1 cellular context compared by ENCODE assay signal in the genomic region with DNA sequence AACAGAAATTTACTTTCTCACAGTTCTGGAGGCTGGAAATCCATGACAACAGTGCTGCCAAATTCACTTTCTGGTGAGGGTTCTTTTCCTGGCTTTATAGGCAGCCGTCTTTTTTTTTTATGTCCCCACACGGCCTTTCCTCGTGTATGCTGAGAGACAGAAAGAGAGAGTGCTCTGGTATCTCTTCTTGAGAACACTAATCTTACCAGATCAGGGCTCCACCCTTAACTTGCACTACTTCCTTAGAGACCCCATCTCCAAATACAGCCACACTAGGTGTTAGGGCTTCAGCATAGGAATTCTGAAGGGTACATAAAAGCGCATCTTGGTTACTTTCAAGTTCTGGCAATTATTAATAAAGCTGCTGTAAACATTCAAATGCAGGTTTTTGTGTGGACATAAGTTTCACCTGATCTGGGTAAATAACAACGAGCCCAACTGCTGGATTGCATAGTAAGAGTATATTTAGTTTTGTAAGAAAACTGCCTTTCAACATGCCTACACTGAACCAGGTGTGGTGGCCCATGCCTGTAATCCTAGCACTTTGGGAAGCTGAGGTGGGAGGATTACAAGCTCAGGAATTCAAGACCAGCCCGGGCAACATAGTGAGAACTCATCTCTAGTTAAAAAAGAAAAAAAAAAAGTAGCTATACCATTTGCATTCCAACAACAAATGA.
TF ChIP-seq lines count a peak whose summit lies in the region.

No MANE protein-coding gene starts in this region.

TF ChIP-seq in HepG2, 621 proteins besides CTCF, POLR2A, EP300 and RAD21 (continued from another document and continues in another):
- TF ChIP-seq, protein P1, sequence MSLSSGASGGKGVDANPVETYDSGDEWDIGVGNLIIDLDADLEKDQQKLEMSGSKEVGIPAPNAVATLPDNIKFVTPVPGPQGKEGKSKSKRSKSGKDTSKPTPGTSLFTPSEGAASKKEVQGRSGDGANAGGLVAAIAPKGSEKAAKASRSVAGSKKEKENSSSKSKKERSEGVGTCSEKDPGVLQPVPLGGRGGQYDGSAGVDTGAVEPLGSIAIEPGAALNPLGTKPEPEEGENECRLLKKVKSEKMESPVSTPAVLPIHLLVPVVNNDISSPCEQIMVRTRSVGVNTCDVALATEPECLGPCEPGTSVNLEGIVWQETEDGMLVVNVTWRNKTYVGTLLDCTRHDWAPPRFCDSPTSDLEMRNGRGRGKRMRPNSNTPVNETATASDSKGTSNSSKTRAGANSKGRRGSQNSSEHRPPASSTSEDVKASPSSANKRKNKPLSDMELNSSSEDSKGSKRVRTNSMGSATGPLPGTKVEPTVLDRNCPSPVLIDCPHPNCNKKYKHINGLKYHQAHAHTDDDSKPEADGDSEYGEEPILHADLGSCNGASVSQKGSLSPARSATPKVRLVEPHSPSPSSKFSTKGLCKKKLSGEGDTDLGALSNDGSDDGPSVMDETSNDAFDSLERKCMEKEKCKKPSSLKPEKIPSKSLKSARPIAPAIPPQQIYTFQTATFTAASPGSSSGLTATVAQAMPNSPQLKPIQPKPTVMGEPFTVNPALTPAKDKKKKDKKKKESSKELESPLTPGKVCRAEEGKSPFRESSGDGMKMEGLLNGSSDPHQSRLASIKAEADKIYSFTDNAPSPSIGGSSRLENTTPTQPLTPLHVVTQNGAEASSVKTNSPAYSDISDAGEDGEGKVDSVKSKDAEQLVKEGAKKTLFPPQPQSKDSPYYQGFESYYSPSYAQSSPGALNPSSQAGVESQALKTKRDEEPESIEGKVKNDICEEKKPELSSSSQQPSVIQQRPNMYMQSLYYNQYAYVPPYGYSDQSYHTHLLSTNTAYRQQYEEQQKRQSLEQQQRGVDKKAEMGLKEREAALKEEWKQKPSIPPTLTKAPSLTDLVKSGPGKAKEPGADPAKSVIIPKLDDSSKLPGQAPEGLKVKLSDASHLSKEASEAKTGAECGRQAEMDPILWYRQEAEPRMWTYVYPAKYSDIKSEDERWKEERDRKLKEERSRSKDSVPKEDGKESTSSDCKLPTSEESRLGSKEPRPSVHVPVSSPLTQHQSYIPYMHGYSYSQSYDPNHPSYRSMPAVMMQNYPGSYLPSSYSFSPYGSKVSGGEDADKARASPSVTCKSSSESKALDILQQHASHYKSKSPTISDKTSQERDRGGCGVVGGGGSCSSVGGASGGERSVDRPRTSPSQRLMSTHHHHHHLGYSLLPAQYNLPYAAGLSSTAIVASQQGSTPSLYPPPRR (CRISPR knock-in tag; IDR thresholded peaks at IDR 0.05; ENCODE audit: borderline replicate concordance): peak; percentile 46; the same call in 1 of the 2 replicates
- TF ChIP-seq PLRG1 (conservative IDR thresholded peaks at IDR 0.05) (no peak), NR2F1 (CRISPR knock-in tag; IDR thresholded peaks at IDR 0.05) (no peak), ZKSCAN8 (CRISPR knock-in tag; IDR thresholded peaks at IDR 0.05; ENCODE audit: borderline replicate concordance) (0 out of 2 replicates have a peak, but pooled peaks have one; percentile 18), HNRNPK (IDR thresholded peaks at IDR 0.05; ENCODE audit: low read depth, low read length, poor library complexity, severe bottlenecking) (no peak), ZNF781 (CRISPR knock-in tag; IDR thresholded peaks at IDR 0.05; ENCODE audit: borderline replicate concordance, not compliant biosample characterization) (no peak), ZNF773 (CRISPR knock-in tag; IDR thresholded peaks at IDR 0.05; ENCODE audit: borderline replicate concordance) (no peak), ATRX (CRISPR knock-in tag; IDR thresholded peaks at IDR 0.05; ENCODE audit: borderline replicate concordance) (no peak), ZNF138 (CRISPR knock-in tag; IDR thresholded peaks at IDR 0.05; ENCODE audit: low read depth) (no peak), CHCHD3 (CRISPR knock-in tag; IDR thresholded peaks at IDR 0.05) (no peak), DPF2 (CRISPR knock-in tag; IDR thresholded peaks at IDR 0.05; ENCODE audit: borderline replicate concordance, low read depth) (0 out of 2 replicates have a peak, but pooled peaks have one; percentile 56), ZNF564 (CRISPR knock-in tag; IDR thresholded peaks at IDR 0.05) (no peak), MZF1 (CRISPR knock-in tag; IDR thresholded peaks at IDR 0.05; ENCODE audit: borderline replicate concordance) (no peak), HDAC2 (CRISPR knock-in tag; IDR thresholded peaks at IDR 0.05) (peak; percentile 59; the same call in 1 of the 2 replicates), YY1 (IDR thresholded peaks at IDR 0.05; ENCODE audit: insufficient read depth, insufficient replicate concordance, low read depth, low read length) (no peak), MIER3 (CRISPR knock-in tag; IDR thresholded peaks at IDR 0.05; ENCODE audit: borderline replicate concordance) (0 out of 2 replicates have a peak, but pooled peaks have one; percentile 20), ZFP41 (CRISPR knock-in tag; IDR thresholded peaks at IDR 0.05; ENCODE audit: borderline replicate concordance) (no peak), MTF1 (CRISPR knock-in tag; IDR thresholded peaks at IDR 0.05) (no peak), ZNF614 (CRISPR knock-in tag; IDR thresholded peaks at IDR 0.05; ENCODE audit: borderline replicate concordance) (no peak), CREM (IDR thresholded peaks at IDR 0.05) (peak; percentile 67; the same call in 1 of the 2 replicates), CREM (CRISPR knock-in tag; IDR thresholded peaks at IDR 0.05) (no peak), ZNF546 (CRISPR knock-in tag; conservative IDR thresholded peaks at IDR 0.05) (no peak), ZNF746 (CRISPR knock-in tag; IDR thresholded peaks at IDR 0.05) (no peak), HNF4A (CRISPR knock-in tag; IDR thresholded peaks at IDR 0.05) (peak; percentile 9; the same call in 1 of the 2 replicates), TBX2 (CRISPR knock-in tag; IDR thresholded peaks at IDR 0.05; ENCODE audit: borderline replicate concordance) (peak; percentile 74; the same call in 1 of the 2 replicates)
- TF ChIP-seq, protein P2, sequence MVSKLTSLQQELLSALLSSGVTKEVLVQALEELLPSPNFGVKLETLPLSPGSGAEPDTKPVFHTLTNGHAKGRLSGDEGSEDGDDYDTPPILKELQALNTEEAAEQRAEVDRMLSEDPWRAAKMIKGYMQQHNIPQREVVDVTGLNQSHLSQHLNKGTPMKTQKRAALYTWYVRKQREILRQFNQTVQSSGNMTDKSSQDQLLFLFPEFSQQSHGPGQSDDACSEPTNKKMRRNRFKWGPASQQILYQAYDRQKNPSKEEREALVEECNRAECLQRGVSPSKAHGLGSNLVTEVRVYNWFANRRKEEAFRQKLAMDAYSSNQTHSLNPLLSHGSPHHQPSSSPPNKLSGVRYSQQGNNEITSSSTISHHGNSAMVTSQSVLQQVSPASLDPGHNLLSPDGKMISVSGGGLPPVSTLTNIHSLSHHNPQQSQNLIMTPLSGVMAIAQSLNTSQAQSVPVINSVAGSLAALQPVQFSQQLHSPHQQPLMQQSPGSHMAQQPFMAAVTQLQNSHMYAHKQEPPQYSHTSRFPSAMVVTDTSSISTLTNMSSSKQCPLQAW (CRISPR knock-in tag; IDR thresholded peaks at IDR 0.05): peak; percentile 60; the same call in 1 of the 2 replicates
- TF ChIP-seq, protein P3, sequence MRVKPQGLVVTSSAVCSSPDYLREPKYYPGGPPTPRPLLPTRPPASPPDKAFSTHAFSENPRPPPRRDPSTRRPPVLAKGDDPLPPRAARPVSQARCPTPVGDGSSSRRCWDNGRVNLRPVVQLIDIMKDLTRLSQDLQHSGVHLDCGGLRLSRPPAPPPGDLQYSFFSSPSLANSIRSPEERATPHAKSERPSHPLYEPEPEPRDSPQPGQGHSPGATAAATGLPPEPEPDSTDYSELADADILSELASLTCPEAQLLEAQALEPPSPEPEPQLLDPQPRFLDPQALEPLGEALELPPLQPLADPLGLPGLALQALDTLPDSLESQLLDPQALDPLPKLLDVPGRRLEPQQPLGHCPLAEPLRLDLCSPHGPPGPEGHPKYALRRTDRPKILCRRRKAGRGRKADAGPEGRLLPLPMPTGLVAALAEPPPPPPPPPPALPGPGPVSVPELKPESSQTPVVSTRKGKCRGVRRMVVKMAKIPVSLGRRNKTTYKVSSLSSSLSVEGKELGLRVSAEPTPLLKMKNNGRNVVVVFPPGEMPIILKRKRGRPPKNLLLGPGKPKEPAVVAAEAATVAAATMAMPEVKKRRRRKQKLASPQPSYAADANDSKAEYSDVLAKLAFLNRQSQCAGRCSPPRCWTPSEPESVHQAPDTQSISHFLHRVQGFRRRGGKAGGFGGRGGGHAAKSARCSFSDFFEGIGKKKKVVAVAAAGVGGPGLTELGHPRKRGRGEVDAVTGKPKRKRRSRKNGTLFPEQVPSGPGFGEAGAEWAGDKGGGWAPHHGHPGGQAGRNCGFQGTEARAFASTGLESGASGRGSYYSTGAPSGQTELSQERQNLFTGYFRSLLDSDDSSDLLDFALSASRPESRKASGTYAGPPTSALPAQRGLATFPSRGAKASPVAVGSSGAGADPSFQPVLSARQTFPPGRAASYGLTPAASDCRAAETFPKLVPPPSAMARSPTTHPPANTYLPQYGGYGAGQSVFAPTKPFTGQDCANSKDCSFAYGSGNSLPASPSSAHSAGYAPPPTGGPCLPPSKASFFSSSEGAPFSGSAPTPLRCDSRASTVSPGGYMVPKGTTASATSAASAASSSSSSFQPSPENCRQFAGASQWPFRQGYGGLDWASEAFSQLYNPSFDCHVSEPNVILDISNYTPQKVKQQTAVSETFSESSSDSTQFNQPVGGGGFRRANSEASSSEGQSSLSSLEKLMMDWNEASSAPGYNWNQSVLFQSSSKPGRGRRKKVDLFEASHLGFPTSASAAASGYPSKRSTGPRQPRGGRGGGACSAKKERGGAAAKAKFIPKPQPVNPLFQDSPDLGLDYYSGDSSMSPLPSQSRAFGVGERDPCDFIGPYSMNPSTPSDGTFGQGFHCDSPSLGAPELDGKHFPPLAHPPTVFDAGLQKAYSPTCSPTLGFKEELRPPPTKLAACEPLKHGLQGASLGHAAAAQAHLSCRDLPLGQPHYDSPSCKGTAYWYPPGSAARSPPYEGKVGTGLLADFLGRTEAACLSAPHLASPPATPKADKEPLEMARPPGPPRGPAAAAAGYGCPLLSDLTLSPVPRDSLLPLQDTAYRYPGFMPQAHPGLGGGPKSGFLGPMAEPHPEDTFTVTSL (CRISPR knock-in tag; IDR thresholded peaks at IDR 0.05; ENCODE audit: borderline replicate concordance): no peak
- TF ChIP-seq, protein P4, sequence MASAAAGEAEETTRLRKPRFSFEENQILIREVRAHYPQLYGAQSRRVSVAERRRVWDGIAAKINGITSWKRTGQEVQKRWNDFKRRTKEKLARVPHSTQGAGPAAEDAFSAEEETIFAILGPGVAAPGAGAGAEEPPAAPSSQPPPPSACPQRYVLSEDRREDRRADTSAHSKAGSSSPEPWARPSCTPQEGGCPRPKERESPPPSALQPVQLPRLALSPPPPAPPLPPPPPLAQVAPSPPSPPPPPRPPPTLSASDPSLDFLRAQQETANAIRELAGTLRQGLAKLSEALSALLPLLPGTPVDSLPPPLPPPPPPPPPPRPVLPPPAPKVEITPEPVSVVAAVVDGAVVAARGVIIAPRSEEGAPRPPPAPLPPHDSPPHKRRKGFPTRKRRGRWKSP (CRISPR knock-in tag; IDR thresholded peaks at IDR 0.05): no peak; the same call in 1 of the 2 replicates
- TF ChIP-seq, protein P5, sequence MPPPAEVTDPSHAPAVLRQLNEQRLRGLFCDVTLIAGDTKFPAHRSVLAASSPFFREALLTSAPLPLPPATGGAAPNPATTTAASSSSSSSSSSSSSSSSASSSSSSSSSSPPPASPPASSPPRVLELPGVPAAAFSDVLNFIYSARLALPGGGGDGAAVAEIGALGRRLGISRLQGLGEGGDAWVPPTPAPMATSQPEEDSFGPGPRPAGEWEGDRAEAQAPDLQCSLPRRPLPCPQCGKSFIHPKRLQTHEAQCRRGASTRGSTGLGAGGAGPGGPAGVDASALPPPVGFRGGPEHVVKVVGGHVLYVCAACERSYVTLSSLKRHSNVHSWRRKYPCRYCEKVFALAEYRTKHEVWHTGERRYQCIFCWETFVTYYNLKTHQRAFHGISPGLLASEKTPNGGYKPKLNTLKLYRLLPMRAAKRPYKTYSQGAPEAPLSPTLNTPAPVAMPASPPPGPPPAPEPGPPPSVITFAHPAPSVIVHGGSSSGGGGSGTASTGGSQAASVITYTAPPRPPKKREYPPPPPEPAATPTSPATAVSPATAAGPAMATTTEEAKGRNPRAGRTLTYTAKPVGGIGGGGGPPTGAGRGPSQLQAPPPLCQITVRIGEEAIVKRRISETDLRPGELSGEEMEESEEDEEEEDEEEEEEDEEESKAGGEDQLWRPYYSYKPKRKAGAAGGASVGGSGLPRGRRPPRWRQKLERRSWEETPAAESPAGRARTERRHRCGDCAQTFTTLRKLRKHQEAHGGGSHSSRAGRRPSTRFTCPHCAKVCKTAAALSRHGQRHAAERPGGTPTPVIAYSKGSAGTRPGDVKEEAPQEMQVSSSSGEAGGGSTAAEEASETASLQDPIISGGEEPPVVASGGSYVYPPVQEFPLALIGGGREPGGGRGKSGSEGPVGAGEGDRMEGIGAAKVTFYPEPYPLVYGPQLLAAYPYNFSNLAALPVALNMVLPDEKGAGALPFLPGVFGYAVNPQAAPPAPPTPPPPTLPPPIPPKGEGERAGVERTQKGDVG (CRISPR knock-in tag; IDR thresholded peaks at IDR 0.05; ENCODE audit: borderline replicate concordance): no peak
- TF ChIP-seq, protein P6, sequence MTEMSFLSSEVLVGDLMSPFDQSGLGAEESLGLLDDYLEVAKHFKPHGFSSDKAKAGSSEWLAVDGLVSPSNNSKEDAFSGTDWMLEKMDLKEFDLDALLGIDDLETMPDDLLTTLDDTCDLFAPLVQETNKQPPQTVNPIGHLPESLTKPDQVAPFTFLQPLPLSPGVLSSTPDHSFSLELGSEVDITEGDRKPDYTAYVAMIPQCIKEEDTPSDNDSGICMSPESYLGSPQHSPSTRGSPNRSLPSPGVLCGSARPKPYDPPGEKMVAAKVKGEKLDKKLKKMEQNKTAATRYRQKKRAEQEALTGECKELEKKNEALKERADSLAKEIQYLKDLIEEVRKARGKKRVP (CRISPR knock-in tag; IDR thresholded peaks at IDR 0.05): peak in 1 of 2 experiments; percentile 72; a peak in 2 of 4 replicates
- TF ChIP-seq, protein P7, sequence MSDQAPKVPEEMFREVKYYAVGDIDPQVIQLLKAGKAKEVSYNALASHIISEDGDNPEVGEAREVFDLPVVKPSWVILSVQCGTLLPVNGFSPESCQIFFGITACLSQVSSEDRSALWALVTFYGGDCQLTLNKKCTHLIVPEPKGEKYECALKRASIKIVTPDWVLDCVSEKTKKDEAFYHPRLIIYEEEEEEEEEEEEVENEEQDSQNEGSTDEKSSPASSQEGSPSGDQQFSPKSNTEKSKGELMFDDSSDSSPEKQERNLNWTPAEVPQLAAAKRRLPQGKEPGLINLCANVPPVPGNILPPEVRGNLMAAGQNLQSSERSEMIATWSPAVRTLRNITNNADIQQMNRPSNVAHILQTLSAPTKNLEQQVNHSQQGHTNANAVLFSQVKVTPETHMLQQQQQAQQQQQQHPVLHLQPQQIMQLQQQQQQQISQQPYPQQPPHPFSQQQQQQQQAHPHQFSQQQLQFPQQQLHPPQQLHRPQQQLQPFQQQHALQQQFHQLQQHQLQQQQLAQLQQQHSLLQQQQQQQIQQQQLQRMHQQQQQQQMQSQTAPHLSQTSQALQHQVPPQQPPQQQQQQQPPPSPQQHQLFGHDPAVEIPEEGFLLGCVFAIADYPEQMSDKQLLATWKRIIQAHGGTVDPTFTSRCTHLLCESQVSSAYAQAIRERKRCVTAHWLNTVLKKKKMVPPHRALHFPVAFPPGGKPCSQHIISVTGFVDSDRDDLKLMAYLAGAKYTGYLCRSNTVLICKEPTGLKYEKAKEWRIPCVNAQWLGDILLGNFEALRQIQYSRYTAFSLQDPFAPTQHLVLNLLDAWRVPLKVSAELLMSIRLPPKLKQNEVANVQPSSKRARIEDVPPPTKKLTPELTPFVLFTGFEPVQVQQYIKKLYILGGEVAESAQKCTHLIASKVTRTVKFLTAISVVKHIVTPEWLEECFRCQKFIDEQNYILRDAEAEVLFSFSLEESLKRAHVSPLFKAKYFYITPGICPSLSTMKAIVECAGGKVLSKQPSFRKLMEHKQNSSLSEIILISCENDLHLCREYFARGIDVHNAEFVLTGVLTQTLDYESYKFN (CRISPR knock-in tag; conservative IDR thresholded peaks at IDR 0.05): peak; percentile 61
